1 cellular context compared by ENCODE assay signal in the genomic region with DNA sequence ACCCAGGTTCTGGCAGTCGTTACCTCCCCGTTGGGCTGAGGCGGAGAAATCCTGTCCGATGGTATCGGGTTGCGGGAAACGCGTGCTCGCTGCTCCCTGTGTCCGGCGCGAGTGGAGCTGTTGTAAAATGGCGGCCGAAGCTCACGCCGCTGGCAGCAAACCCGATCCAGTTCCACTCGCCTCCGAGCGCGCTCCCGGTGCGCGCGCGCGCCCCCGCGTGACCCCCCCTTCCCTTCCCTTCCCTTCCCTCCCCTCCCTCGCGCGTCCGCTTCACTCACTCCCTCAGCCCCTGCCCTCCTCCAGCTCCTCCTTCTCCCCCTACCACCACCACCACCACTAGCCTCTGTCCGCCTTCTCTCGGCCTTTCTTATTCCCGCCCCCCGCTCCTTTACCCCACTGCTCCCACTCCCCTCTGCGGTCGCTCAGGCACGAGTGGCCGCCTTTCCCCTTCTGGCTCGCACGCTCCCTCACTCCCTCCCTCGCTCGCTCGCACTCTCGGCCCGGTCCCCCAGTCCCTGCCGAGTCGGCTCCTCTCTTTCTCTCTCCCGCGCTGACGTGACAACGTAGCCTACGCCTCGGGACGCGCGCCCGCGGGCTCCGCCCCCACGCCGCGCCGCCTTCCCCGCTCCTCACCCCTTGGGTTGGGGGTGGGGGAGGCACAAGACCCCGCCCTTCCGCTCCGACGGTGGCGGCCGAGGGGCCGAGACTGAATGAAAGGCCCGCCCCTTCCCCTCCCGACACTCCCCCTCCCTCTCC.
TF ChIP-seq lines count a peak whose summit lies in the region.

A gene (minus strand): TSS at position 113 of the 756 bp plus-strand sequence. CDS start 1,447 bp downstream, outside the sequence.

TF ChIP-seq in A549, 52 proteins besides CTCF, POLR2A, EP300 and RAD21 (continued from another document):
- TF ChIP-seq ESRRA (IDR thresholded peaks at IDR 0.05; ENCODE audit: borderline replicate concordance, low read length) (no peak), HOXB13 (CRISPR knock-in tag; IDR thresholded peaks at IDR 0.05; ENCODE audit: low read depth) (no peak), CHD4 (IDR thresholded peaks at IDR 0.05; ENCODE audit: borderline replicate concordance) (no peak), MAFK (IDR thresholded peaks at IDR 0.05; ENCODE audit: partially characterized antibody) (no peak), POLR2AphosphoS2 (conservative IDR thresholded peaks at IDR 0.05; ENCODE audit: low read length) (no peak), JUN (IDR thresholded peaks at IDR 0.05) (peak in 1 of 2 experiments; percentile 69; a peak in 3 of 5 replicates), ZC3H11A (IDR thresholded peaks at IDR 0.05) (no peak), RFX5 (IDR thresholded peaks at IDR 0.05) (no peak), JUNB (IDR thresholded peaks at IDR 0.05) (no peak), CBX8 (IDR thresholded peaks at IDR 0.05) (no peak), SMC3 (IDR thresholded peaks at IDR 0.05) (no peak), TP53 (CRISPR knock-in tag; IDR thresholded peaks at IDR 0.05) (no peak), BHLHE40 (IDR thresholded peaks at IDR 0.05; ENCODE audit: low read depth, low read length) (no peak), CHD2 (IDR thresholded peaks at IDR 0.05; ENCODE audit: low read length, partially characterized antibody) (no peak), PHF8 (IDR thresholded peaks at IDR 0.05; ENCODE audit: borderline replicate concordance, low read depth) (peak; percentile 34), ZSCAN20 (CRISPR knock-in tag; IDR thresholded peaks at IDR 0.05) (no peak), KDM5A (IDR thresholded peaks at IDR 0.05) (no peak), GATA3 (IDR thresholded peaks at IDR 0.05; ENCODE audit: borderline replicate concordance) (no peak), EHMT2 (IDR thresholded peaks at IDR 0.05; ENCODE audit: low read depth) (no peak), KDM1A (IDR thresholded peaks at IDR 0.05; ENCODE audit: low read depth) (no peak), RCOR1 (IDR thresholded peaks at IDR 0.05; ENCODE audit: low read depth, low read length) (no peak), NPAS2 (CRISPR knock-in tag; IDR thresholded peaks at IDR 0.05; ENCODE audit: borderline replicate concordance) (no peak), FOSB (CRISPR knock-in tag; IDR thresholded peaks at IDR 0.05) (no peak; the same call in 1 of the 2 replicates), HOXB5 (CRISPR knock-in tag; IDR thresholded peaks at IDR 0.05) (no peak), NR3C1 (IDR thresholded peaks at IDR 0.05) (no peak), ZFP36 (IDR thresholded peaks at IDR 0.05; ENCODE audit: borderline replicate concordance, partially characterized antibody) (no peak), ZNF302 (CRISPR knock-in tag; IDR thresholded peaks at IDR 0.05) (no peak), MYC (IDR thresholded peaks at IDR 0.05; ENCODE audit: borderline replicate concordance, low read length) (0 out of 2 replicates have a peak, but pooled peaks have one; percentile 48), FOXS1 (CRISPR knock-in tag; IDR thresholded peaks at IDR 0.05) (no peak), NFE2L2 (conservative IDR thresholded peaks at IDR 0.05; ENCODE audit: low read length) (no peak)
- TF ChIP-seq, protein P1, sequence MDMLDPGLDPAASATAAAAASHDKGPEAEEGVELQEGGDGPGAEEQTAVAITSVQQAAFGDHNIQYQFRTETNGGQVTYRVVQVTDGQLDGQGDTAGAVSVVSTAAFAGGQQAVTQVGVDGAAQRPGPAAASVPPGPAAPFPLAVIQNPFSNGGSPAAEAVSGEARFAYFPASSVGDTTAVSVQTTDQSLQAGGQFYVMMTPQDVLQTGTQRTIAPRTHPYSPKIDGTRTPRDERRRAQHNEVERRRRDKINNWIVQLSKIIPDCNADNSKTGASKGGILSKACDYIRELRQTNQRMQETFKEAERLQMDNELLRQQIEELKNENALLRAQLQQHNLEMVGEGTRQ (IDR thresholded peaks at IDR 0.05) = no peak
- TF ChIP-seq, protein P2, sequence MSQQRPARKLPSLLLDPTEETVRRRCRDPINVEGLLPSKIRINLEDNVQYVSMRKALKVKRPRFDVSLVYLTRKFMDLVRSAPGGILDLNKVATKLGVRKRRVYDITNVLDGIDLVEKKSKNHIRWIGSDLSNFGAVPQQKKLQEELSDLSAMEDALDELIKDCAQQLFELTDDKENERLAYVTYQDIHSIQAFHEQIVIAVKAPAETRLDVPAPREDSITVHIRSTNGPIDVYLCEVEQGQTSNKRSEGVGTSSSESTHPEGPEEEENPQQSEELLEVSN (IDR thresholded peaks at IDR 0.05; ENCODE audit: borderline replicate concordance, low read depth) = no peak
- TF ChIP-seq, protein P3, sequence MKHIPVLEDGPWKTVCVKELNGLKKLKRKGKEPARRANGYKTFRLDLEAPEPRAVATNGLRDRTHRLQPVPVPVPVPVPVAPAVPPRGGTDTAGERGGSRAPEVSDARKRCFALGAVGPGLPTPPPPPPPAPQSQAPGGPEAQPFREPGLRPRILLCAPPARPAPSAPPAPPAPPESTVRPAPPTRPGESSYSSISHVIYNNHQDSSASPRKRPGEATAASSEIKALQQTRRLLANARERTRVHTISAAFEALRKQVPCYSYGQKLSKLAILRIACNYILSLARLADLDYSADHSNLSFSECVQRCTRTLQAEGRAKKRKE (CRISPR knock-in tag; IDR thresholded peaks at IDR 0.05; ENCODE audit: low read depth) = no peak
- TF ChIP-seq, protein P4, sequence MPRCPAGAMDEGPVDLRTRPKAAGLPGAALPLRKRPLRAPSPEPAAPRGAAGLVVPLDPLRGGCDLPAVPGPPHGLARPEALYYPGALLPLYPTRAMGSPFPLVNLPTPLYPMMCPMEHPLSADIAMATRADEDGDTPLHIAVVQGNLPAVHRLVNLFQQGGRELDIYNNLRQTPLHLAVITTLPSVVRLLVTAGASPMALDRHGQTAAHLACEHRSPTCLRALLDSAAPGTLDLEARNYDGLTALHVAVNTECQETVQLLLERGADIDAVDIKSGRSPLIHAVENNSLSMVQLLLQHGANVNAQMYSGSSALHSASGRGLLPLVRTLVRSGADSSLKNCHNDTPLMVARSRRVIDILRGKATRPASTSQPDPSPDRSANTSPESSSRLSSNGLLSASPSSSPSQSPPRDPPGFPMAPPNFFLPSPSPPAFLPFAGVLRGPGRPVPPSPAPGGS (IDR thresholded peaks at IDR 0.05) = peak; percentile 37; the same call in 2 of the 3 replicates
- TF ChIP-seq, protein P5, sequence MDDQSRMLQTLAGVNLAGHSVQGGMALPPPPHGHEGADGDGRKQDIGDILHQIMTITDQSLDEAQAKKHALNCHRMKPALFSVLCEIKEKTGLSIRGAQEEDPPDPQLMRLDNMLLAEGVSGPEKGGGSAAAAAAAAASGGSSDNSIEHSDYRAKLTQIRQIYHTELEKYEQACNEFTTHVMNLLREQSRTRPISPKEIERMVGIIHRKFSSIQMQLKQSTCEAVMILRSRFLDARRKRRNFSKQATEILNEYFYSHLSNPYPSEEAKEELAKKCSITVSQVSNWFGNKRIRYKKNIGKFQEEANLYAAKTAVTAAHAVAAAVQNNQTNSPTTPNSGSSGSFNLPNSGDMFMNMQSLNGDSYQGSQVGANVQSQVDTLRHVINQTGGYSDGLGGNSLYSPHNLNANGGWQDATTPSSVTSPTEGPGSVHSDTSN (IDR thresholded peaks at IDR 0.05) = peak; percentile 62; the same call in 1 of the 2 replicates
- TF ChIP-seq, protein P6, sequence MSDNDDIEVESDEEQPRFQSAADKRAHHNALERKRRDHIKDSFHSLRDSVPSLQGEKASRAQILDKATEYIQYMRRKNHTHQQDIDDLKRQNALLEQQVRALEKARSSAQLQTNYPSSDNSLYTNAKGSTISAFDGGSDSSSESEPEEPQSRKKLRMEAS (IDR thresholded peaks at IDR 0.05) = peak; percentile 24; the same call in 1 of the 2 replicates
- TF ChIP-seq, protein P7, sequence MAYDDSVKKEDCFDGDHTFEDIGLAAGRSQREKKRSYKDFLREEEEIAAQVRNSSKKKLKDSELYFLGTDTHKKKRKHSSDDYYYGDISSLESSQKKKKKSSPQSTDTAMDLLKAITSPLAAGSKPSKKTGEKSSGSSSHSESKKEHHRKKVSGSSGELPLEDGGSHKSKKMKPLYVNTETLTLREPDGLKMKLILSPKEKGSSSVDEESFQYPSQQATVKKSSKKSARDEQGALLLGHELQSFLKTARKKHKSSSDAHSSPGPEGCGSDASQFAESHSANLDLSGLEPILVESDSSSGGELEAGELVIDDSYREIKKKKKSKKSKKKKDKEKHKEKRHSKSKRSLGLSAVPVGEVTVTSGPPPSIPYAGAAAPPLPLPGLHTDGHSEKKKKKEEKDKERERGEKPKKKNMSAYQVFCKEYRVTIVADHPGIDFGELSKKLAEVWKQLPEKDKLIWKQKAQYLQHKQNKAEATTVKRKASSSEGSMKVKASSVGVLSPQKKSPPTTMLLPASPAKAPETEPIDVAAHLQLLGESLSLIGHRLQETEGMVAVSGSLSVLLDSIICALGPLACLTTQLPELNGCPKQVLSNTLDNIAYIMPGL (CRISPR knock-in tag; IDR thresholded peaks at IDR 0.05; ENCODE audit: borderline replicate concordance) = no peak
TF ChIP-seq in A549: peak in this region for 7.
